In genomic region chr1:220235462-220235861, GRCh38 we compare ENCODE assay signal across 18 cellular contexts. TPM values are rescaled to one million over a fixed set of nuclear protein-coding genes. Genes with fewer than 3 reads are reported as not detected.
A peak's percentile ranks its signal among the peaks of the same experiment; 100 is the strongest.
DNase-seq lines count a peak whose midpoint lies in the region; ATAC-seq and TF ChIP-seq lines count a peak whose summit lies in the region.
"Had no signal": no experiment of that assay in that cellular context is flagged by ENCODE, and none has a peak within 500 bp of the region (broad histone marks: within the 10 kb centered on the region; RNA-seq: fewer than 3 reads in every experiment).

No MANE protein-coding gene starts in this region.

- no TSS peak for BruUV-seq in PC-3 (replicated peaks; lab: Mats Ljungman, UMichigan)

- H3K27me3 ChIP-seq in GM23338 (ENCODE audit: insufficient read depth) (no peaks in the 10 kb centered on the region), PC-3 (ENCODE audit: low read length) (no peaks in the 10 kb centered on the region), Peyer's patch (no peaks in the 10 kb centered on the region)
- H3K27me3 ChIP-seq in CD8-positive, alpha-beta memory T cell (ENCODE audit: insufficient read depth, low read length, poor library complexity, severe bottlenecking), result no peaks in the 10 kb centered on the region

- no peaks in the 10 kb centered on the region for H3K36me3 Mint-ChIP-seq in GM23338 (ENCODE audit: low read depth)
- peaks cover 6 to 29% (median 13%) of the 10 kb centered on the region in 3 donors for H3K36me3 Mint-ChIP-seq in naive thymus-derived CD8-positive, alpha-beta T cell
- H3K36me3 Mint-ChIP-seq in CD8-positive, alpha-beta memory T cell, result peaks cover 3 to 28% (median 13%) of the 10 kb centered on the region in 3 donors

- H4K20me1 ChIP-seq in GM23338 (replicated peaks; ENCODE audit: insufficient read depth), result peaks cover 8% of the 10 kb centered on the region
- H4K20me1 ChIP-seq in PC-3 (ENCODE audit: low read length), result peaks cover 17% of the 10 kb centered on the region

- TF ChIP-seq CTCF in 22Rv1 (IDR thresholded peaks at IDR 0.05), result no peak
- TF ChIP-seq CTCF in GM23338 (conservative IDR thresholded peaks at IDR 0.05; ENCODE audit: low read depth in 2 of 2), result no peak
- TF ChIP-seq CTCF in PC-3 (conservative IDR thresholded peaks at IDR 0.05; ENCODE audit: low read depth, low read length), result no peak
- TF ChIP-seq CTCF in Peyer's patch (IDR thresholded peaks at IDR 0.05), result no peak

- H3F3A ChIP-seq in GM23338 (replicated peaks; ENCODE audit: low read depth) (no peaks in the 10 kb centered on the region), PC-3 (ENCODE audit: low read length, unreplicated experiment) (peaks cover 13% of the 10 kb centered on the region)

- intact Hi-C loops in PC-3 (cut with micrococcal nuclease), result loop anchor here (1.0 to 10.0 kb wide), 3 partner anchors 17 to 549 kb away; partner anchors contain the start of genes MTARC1 and RAB3GAP2

- H3K79me2 ChIP-seq in GM23338 (replicated peaks; ENCODE audit: insufficient read depth) (peaks cover 87% of the 10 kb centered on the region), PC-3 (ENCODE audit: low read length) (peaks cover 42% of the 10 kb centered on the region)

- no peak overlapping the region for H3K4me3 Mint-ChIP-seq in GM23338
- no peak overlapping the region for H3K4me3 Mint-ChIP-seq in naive thymus-derived CD8-positive, alpha-beta T cell
- no peak overlapping the region for H3K4me3 Mint-ChIP-seq in CD8-positive, alpha-beta memory T cell
- H3K4me3 Mint-ChIP-seq: activated naive CD4-positive, alpha-beta T cell treated with anti-CD3 and anti-CD28 coated beads, Interleukin-2, amount 10 ng/mL, durations not matched to agents 7 days and 5 days; CD4-positive, CD25-positive, alpha-beta regulatory T cell; stimulated activated naive CD8-positive, alpha-beta T cell treated with anti-CD3 and anti-CD28 coated beads, Interleukin-15, amount 100 ng/mL, for 72 hours had no signal

- H2AFZ ChIP-seq in GM23338, result no peak overlapping the region
- H2AFZ ChIP-seq in PC-3 (ENCODE audit: low read length), result no peak overlapping the region

- H3K27ac Mint-ChIP-seq in GM23338, result no peak overlapping the region; the same call in 1 of the 2 replicates
- no peak overlapping the region for H3K27ac Mint-ChIP-seq in naive thymus-derived CD8-positive, alpha-beta T cell
- H3K27ac Mint-ChIP-seq in CD8-positive, alpha-beta memory T cell, result peak overlapping the region in 1 of 8 donors; percentile 3
- H3K27ac Mint-ChIP-seq: activated naive CD4-positive, alpha-beta T cell treated with anti-CD3 and anti-CD28 coated beads, Interleukin-2, amount 10 ng/mL, durations not matched to agents 7 days and 5 days; CD4-positive, CD25-positive, alpha-beta regulatory T cell; stimulated activated naive CD8-positive, alpha-beta T cell treated with anti-CD3 and anti-CD28 coated beads, Interleukin-15, amount 100 ng/mL, for 72 hours had no signal

- H3K36me3 ChIP-seq in GM23338 (ENCODE audit: insufficient read depth) (no peaks in the 10 kb centered on the region), PC-3 (ENCODE audit: low read depth, low read length) (peaks cover 10% of the 10 kb centered on the region; the same call in 1 of the 2 replicates), Peyer's patch (peaks cover 0 to 7% (median 0%) of the 10 kb centered on the region in 3 donors)
- H3K36me3 ChIP-seq in CD8-positive, alpha-beta memory T cell (ENCODE audit: insufficient read depth, low read length), result no peaks in the 10 kb centered on the region

- H3K9me2 ChIP-seq in GM23338 (ENCODE audit: insufficient read depth) (no peaks in the 10 kb centered on the region), PC-3 (replicated peaks; ENCODE audit: low read length) (no peaks in the 10 kb centered on the region)

- peaks cover 36% of the 10 kb centered on the region for H3K4me1 Mint-ChIP-seq in GM23338
- H3K4me1 Mint-ChIP-seq in naive thymus-derived CD8-positive, alpha-beta T cell, result peaks cover 9 to 23% (median 15%) of the 10 kb centered on the region in 4 donors
- peaks cover 24 to 40% (median 33%) of the 10 kb centered on the region in 3 donors for H3K4me1 Mint-ChIP-seq in CD8-positive, alpha-beta memory T cell

- no peaks in the 10 kb centered on the region for H3K9me3 ChIP-seq in PC-3 (ENCODE audit: low read length)
- H3K9me3 ChIP-seq in Peyer's patch, result no peaks in the 10 kb centered on the region
- H3K9me3 ChIP-seq in CD8-positive, alpha-beta memory T cell (ENCODE audit: low read length), result no peaks in the 10 kb centered on the region

- H3K4me3 ChIP-seq in GM23338, result 0 out of 2 replicates have a peak overlapping the region, but pooled peaks have one; percentile 12
- no peak overlapping the region; the same call in 1 of the 2 replicates for H3K4me3 ChIP-seq in PC-3 (ENCODE audit: low read length)
- no peak overlapping the region for H3K4me3 ChIP-seq in Peyer's patch
- no peak overlapping the region for H3K4me3 ChIP-seq in CD8-positive, alpha-beta memory T cell (ENCODE audit: low read length)
- H3K4me3 ChIP-seq: coronary artery had no signal

- POLR2A ChIA-PET in PC-3 (lab: Charles Lee; ENCODE audit: unreplicated experiment), result interaction anchor here (0.6 to 1.0 kb wide), 3 partner anchors 37 to 183 kb away, joined by 3 to 5 read pairs (median 4); partner anchors contain the start of gene RAB3GAP2
- POLR2A ChIA-PET in naive thymus-derived CD8-positive, alpha-beta T cell (lab: Charles Lee), result no interaction called here
- POLR2A ChIA-PET in CD8-positive, alpha-beta memory T cell (lab: Charles Lee), result no interaction called here

- no peaks in the 10 kb centered on the region for H3K27me3 Mint-ChIP-seq in GM23338 (ENCODE audit: insufficient read depth, low read depth, poor library complexity)
- no peaks in the 10 kb centered on the region for H3K27me3 Mint-ChIP-seq in naive thymus-derived CD8-positive, alpha-beta T cell
- H3K27me3 Mint-ChIP-seq in CD8-positive, alpha-beta memory T cell, result no peaks in the 10 kb centered on the region
- H3K27me3 Mint-ChIP-seq: activated naive CD4-positive, alpha-beta T cell treated with anti-CD3 and anti-CD28 coated beads, Interleukin-2, amount 10 ng/mL, durations not matched to agents 7 days and 5 days; CD4-positive, CD25-positive, alpha-beta regulatory T cell; stimulated activated naive CD8-positive, alpha-beta T cell treated with anti-CD3 and anti-CD28 coated beads, Interleukin-15, amount 100 ng/mL, for 72 hours had no signal

- H3K4me2 ChIP-seq in GM23338 (peak overlapping the region; percentile 58), PC-3 (ENCODE audit: low read length) (peak overlapping the region; percentile 71)

- H3K9me3 Mint-ChIP-seq in GM23338, result no peaks in the 10 kb centered on the region
- H3K9me3 Mint-ChIP-seq in naive thymus-derived CD8-positive, alpha-beta T cell, result no peaks in the 10 kb centered on the region
- no peaks in the 10 kb centered on the region for H3K9me3 Mint-ChIP-seq in CD8-positive, alpha-beta memory T cell
- H3K9me3 Mint-ChIP-seq: activated naive CD4-positive, alpha-beta T cell treated with anti-CD3 and anti-CD28 coated beads, Interleukin-2, amount 10 ng/mL, durations not matched to agents 7 days and 5 days; CD4-positive, CD25-positive, alpha-beta regulatory T cell; stimulated activated naive CD8-positive, alpha-beta T cell treated with anti-CD3 and anti-CD28 coated beads, Interleukin-15, amount 100 ng/mL, for 72 hours had no signal

- no peak for ATAC-seq in GM23338
- ATAC-seq in PC-3, result peak; percentile 98
- ATAC-seq in GM21786 (IDR thresholded peaks at IDR 0.05; ENCODE audit: unreplicated experiment), result no peak
- ATAC-seq in naive thymus-derived CD8-positive, alpha-beta T cell, result no peak
- ATAC-seq: left lobe of liver; sciatic nerve; stimulated activated naive CD8-positive, alpha-beta T cell treated with anti-CD3 and anti-CD28 coated beads, Interleukin-15, amount 100 ng/mL, for 72 hours had no signal

- no peak for TF ChIP-seq POLR2A in Peyer's patch (IDR thresholded peaks at IDR 0.05)

- DNase-seq in GM23338 (ENCODE audit: low spot score) (no peak), NCI-H1436 treated with DMSO at 0.1 percent for 48 hours (lab: John Stamatoyannopoulos, UW) (peak; percentile 82), PC-3 (peak; percentile 92), Peyer's patch (no peak)
- DNase-seq in naive thymus-derived CD8-positive, alpha-beta T cell, result no peak
- no peak for DNase-seq in CD8-positive, alpha-beta memory T cell
- DNase-seq: activated CD4-positive, alpha-beta T cell treated with anti-CD3 and anti-CD28 coated beads for 4 hours; activated naive CD4-positive, alpha-beta T cell treated with anti-CD3 and anti-CD28 coated beads, Interleukin-2, amount 10 ng/mL, durations not matched to agents 7 days and 5 days; CD4-positive, CD25-positive, alpha-beta regulatory T cell; EL; foreskin fibroblast; MM.1S; stimulated activated naive CD8-positive, alpha-beta T cell treated with anti-CD3 and anti-CD28 coated beads, Interleukin-15, amount 100 ng/mL, for 72 hours had no signal

- CTCF ChIA-PET in PC-3 (lab: Charles Lee), result interaction anchor here (0.6 to 1.4 kb wide), 4 partner anchors 17 to 498 kb away, joined by 3 to 13 read pairs (median 4); no protein-coding TSS in a partner anchor
- CTCF ChIA-PET in CD8-positive, alpha-beta memory T cell (lab: Charles Lee), result no interaction called here

- peaks cover 30% of the 10 kb centered on the region for H3K4me1 ChIP-seq in GM23338 (ENCODE audit: insufficient read depth)
- H3K4me1 ChIP-seq in PC-3 (ENCODE audit: insufficient read depth, low read length), result peaks cover 29% of the 10 kb centered on the region
- H3K4me1 ChIP-seq in Peyer's patch, result no peaks in the 10 kb centered on the region
- no peaks in the 10 kb centered on the region for H3K4me1 ChIP-seq in CD8-positive, alpha-beta memory T cell (ENCODE audit: insufficient read depth, low read length)

- H3K27ac ChIP-seq in 22Rv1 (0 out of 2 replicates have a peak overlapping the region, but pooled peaks have one; percentile 12), GM23338 (ENCODE audit: low read depth) (peak overlapping the region; percentile 21; the same call in 1 of the 2 replicates), PC-3 (ENCODE audit: low read length) (peak overlapping the region; percentile 81), Peyer's patch (no peak overlapping the region)
- no peak overlapping the region for H3K27ac ChIP-seq in CD8-positive, alpha-beta memory T cell (ENCODE audit: low read depth, low read length)
- H3K27ac ChIP-seq: coronary artery had no signal

- H3K9ac ChIP-seq in PC-3 (ENCODE audit: low read length), result peak overlapping the region; percentile 21; the same call in 1 of the 2 replicates

RNA-seq across cellular contexts. Expression of gene RAB3GAP2, which starts 36.8 kb away (rescaled TPM):
- 41.6 and 44.6 TPM in 2 replicates for total RNA-seq in GM23338 (2014; rRNA removed; shearing (Covaris generic))
- 15.7 and 19.4 TPM in 2 replicates for polyA plus RNA-seq in GM23338 (2016; fragmentation: Nextera tagmentation; extraction: Ambion mirVana)
- total RNA-seq in PC-3 (2014; rRNA removed), result 16.7 and 19.9 TPM in 2 replicates
- total RNA-seq in Peyer's patch, result 10 to 100 TPM; 23.6 to 33.8 (median 27.7) TPM
- 10 to 100 TPM; 46.7 to 52.0 TPM for total RNA-seq in naive thymus-derived CD8-positive, alpha-beta T cell
- polyA plus RNA-seq in naive thymus-derived CD8-positive, alpha-beta T cell, result 10 to 100 TPM; 16.6 to 22.8 (median 17.2) TPM
- 10 to 100 TPM; 41.8 to 44.8 TPM for total RNA-seq in CD8-positive, alpha-beta memory T cell
- 26.3 TPM for polyA plus RNA-seq in CD8-positive, alpha-beta memory T cell

Comparison
In these comparisons a context has a peak if more than half of its experiments do, and no peak if none do; other contexts are left out.
1. H3K27ac ChIP-seq: peak in 22Rv1 (single experiment), GM23338 (single experiment) and PC-3 (single experiment); none in Peyer's patch (0 of 4) and CD8-positive, alpha-beta memory T cell (single experiment).
2. DNase-seq: peak in NCI-H1436 treated with DMSO at 0.1 percent for 48 hours (single experiment) and PC-3 (single experiment); none in GM23338 (single experiment), Peyer's patch (0 of 3), naive thymus-derived CD8-positive, alpha-beta T cell (0 of 10) and CD8-positive, alpha-beta memory T cell (0 of 5).